In genomic region chr3:58609990-58610389, GRCh38 we compare ENCODE assay signal across 1 cellular context.
A peak's percentile ranks its signal among the peaks of the same experiment; 100 is the strongest.
TF ChIP-seq lines count a peak whose summit lies in the region.

No MANE protein-coding gene starts in this region.

TF ChIP-seq in K562, 482 proteins besides CTCF, POLR2A, EP300 and RAD21 (continued from another document):
- TF ChIP-seq E2F8 (IDR thresholded peaks at IDR 0.05; ENCODE audit: low read depth, partially characterized antibody) (no peak), MEF2A (IDR thresholded peaks at IDR 0.05; ENCODE audit: control insufficient read depth, low read depth, low read length) (no peak), ZNF263 (CRISPR knock-in tag; IDR thresholded peaks at IDR 0.05; ENCODE audit: borderline replicate concordance) (no peak), USF2 (CRISPR knock-in tag; IDR thresholded peaks at IDR 0.05) (peak; percentile 50), TCFL5 (CRISPR knock-in tag; conservative IDR thresholded peaks at IDR 0.05) (no peak), GTF2E2 (tag; IDR thresholded peaks at IDR 0.05) (no peak), HCFC1 (IDR thresholded peaks at IDR 0.05; ENCODE audit: low read depth, low read length) (no peak), PRDM10 (IDR thresholded peaks at IDR 0.05; ENCODE audit: partially characterized antibody) (peak; percentile 96), HMGN3 (IDR thresholded peaks at IDR 0.05; ENCODE audit: borderline replicate concordance, extremely low read depth, insufficient read length, low read depth, low read length) (no peak), HMG20A (CRISPR knock-in tag; conservative IDR thresholded peaks at IDR 0.05) (no peak), ZNF174 (CRISPR knock-in tag; IDR thresholded peaks at IDR 0.05) (no peak)
